Comparison of ENCODE assay signal across 25 cellular contexts in genomic region chr16:10504404-10504885, GRCh38.
A peak's percentile ranks its signal among the peaks of the same experiment; 100 is the strongest.
DNase-seq lines count a peak whose midpoint lies in the region; ATAC-seq and TF ChIP-seq lines count a peak whose summit lies in the region.
"Had no signal": no experiment of that assay in that cellular context is flagged by ENCODE, and none has a peak within 500 bp of the region (broad histone marks: within the 10 kb centered on the region; RNA-seq: fewer than 3 reads in every experiment).

No MANE protein-coding gene starts in this region.

- TF ChIP-seq CTCF in endodermal cell (conservative IDR thresholded peaks at IDR 0.05) (no peak), lower lobe of right lung (IDR thresholded peaks at IDR 0.05) (no peak)

- DNase-seq in DMS53 (lab: John Stamatoyannopoulos, UW) (peak; percentile 11), DMS53 treated with DMSO at 0.1 percent for 48 hours (lab: John Stamatoyannopoulos, UW; ENCODE audit: unreplicated experiment) (no peak), endodermal cell (peak; percentile 68), lower lobe of right lung (no peak), occipital lobe (lab: John Stamatoyannopoulos, UW) (no peak), NCI-H446 (lab: John Stamatoyannopoulos, UW) (no peak)
- DNase-seq in stimulated activated naive B cell treated with anti-CD40 and anti-IgM and Interleukin-4, amounts not matched to agents 10 μg/mL and 1 μg/mL and 100 μg/mL, for 72 hours: no peak
- DNase-seq in activated CD4-positive, alpha-beta memory T cell treated with anti-CD3 and anti-CD28 coated beads for 36 hours: no peak
- DNase-seq: activated CD4-positive, alpha-beta T cell treated with anti-CD3 and anti-CD28 coated beads, Interleukin-2, amount 10 ng/mL, durations not matched to agents 7 days and 5 days; activated CD8-positive, alpha-beta memory T cell treated with anti-CD3 and anti-CD28 coated beads, Interleukin-2, amount 10 ng/mL, durations not matched to agents 7 days and 5 days; activated naive CD8-positive, alpha-beta T cell treated with anti-CD3 and anti-CD28 coated beads for 36 hours; CD4-positive, CD25-positive, alpha-beta regulatory T cell; central memory CD4-positive, alpha-beta T cell; KBM-7; left cardiac atrium; NCI-H146; NCI-H2171 treated with DMSO at 0.1 percent for 48 hours; NCI-H526; nephron progenitor cell; SK-N-SH; trophoblast cell; WERI-Rb-1 had no signal

- H3K9me3 Mint-ChIP-seq in endodermal cell: peaks cover 18% of the 10 kb centered on the region
- H3K9me3 Mint-ChIP-seq in stimulated activated naive B cell treated with anti-CD40 and anti-IgM and Interleukin-4, amounts not matched to agents 10 μg/mL and 1 μg/mL and 100 μg/mL, for 72 hours: peaks cover 3 to 5% of the 10 kb centered on the region in 2 donors
- H3K9me3 Mint-ChIP-seq in activated CD4-positive, alpha-beta memory T cell treated with anti-CD3 and anti-CD28 coated beads for 36 hours: peaks cover 3% of the 10 kb centered on the region
- H3K9me3 Mint-ChIP-seq: activated CD4-positive, alpha-beta T cell treated with anti-CD3 and anti-CD28 coated beads, Interleukin-2, amount 10 ng/mL, durations not matched to agents 7 days and 5 days; activated T-helper 1 cell treated with anti-CD3 and anti-CD28 coated beads, Interleukin-12 subunit alpha, Interleukin-12 subunit beta, Interleukin-2, Interleukin-4 antibody, amounts not matched to agents 30 ng/mL and 10 ng/mL and 1 ng/mL, durations not matched to agents 14 hours and 24 hours and 36 hours had no signal

- H3K36me3 Mint-ChIP-seq in endodermal cell (ENCODE audit: low read depth): peaks cover 7% of the 10 kb centered on the region
- H3K36me3 Mint-ChIP-seq in stimulated activated naive B cell treated with anti-CD40 and anti-IgM and Interleukin-4, amounts not matched to agents 10 μg/mL and 1 μg/mL and 100 μg/mL, for 72 hours: peaks cover 19 to 29% of the 10 kb centered on the region in 2 donors
- H3K36me3 Mint-ChIP-seq in activated CD4-positive, alpha-beta memory T cell treated with anti-CD3 and anti-CD28 coated beads for 36 hours: no peaks in the 10 kb centered on the region
- H3K36me3 Mint-ChIP-seq: activated CD8-positive, alpha-beta memory T cell treated with anti-CD3 and anti-CD28 coated beads, Interleukin-2, amount 10 ng/mL, durations not matched to agents 7 days and 5 days; activated naive CD8-positive, alpha-beta T cell treated with anti-CD3 and anti-CD28 coated beads for 36 hours; CD4-positive, CD25-positive, alpha-beta regulatory T cell had no signal

- intact Hi-C loops in lower lobe of right lung (cut with DNase I): no loop called here
- intact Hi-C loops in activated CD4-positive, alpha-beta memory T cell treated with anti-CD3 and anti-CD28 coated beads for 36 hours (cut with micrococcal nuclease): no loop called here

- H3K4me3 ChIP-seq in endodermal cell (ENCODE audit: low read length): no peak overlapping the region
- no peak overlapping the region for H3K4me3 ChIP-seq in lower lobe of right lung
- H3K4me3 ChIP-seq: ascending aorta had no signal

- H3K27me3 ChIP-seq in endodermal cell (ENCODE audit: control insufficient read depth, insufficient read depth, low read length, poor library complexity, severe bottlenecking) (no peaks in the 10 kb centered on the region), lower lobe of right lung (ENCODE audit: low read depth) (no peaks in the 10 kb centered on the region)
- H3K27me3 ChIP-seq: ascending aorta had no signal

- H3K27me3 Mint-ChIP-seq in endodermal cell (ENCODE audit: insufficient read depth): no peaks in the 10 kb centered on the region
- H3K27me3 Mint-ChIP-seq in stimulated activated naive B cell treated with anti-CD40 and anti-IgM and Interleukin-4, amounts not matched to agents 10 μg/mL and 1 μg/mL and 100 μg/mL, for 72 hours: no peaks in the 10 kb centered on the region
- no peaks in the 10 kb centered on the region for H3K27me3 Mint-ChIP-seq in activated CD4-positive, alpha-beta memory T cell treated with anti-CD3 and anti-CD28 coated beads for 36 hours
- H3K27me3 Mint-ChIP-seq: activated CD4-positive, alpha-beta T cell treated with anti-CD3 and anti-CD28 coated beads, Interleukin-2, amount 10 ng/mL, durations not matched to agents 7 days and 5 days; activated naive CD8-positive, alpha-beta T cell treated with anti-CD3 and anti-CD28 coated beads for 36 hours had no signal

- H3K27ac ChIP-seq in endodermal cell (ENCODE audit: low read depth, low read length): no peak overlapping the region
- peak overlapping the region; percentile 41 for H3K27ac ChIP-seq in lower lobe of right lung
- H3K27ac ChIP-seq: 22Rv1, ascending aorta, WERI-Rb-1 had no signal

- H3K9me3 ChIP-seq in endodermal cell (ENCODE audit: control insufficient read depth, low read length): peaks cover 16% of the 10 kb centered on the region
- no peaks in the 10 kb centered on the region for H3K9me3 ChIP-seq in lower lobe of right lung
- H3K9me3 ChIP-seq: ascending aorta, SK-N-SH had no signal

- no peaks in the 10 kb centered on the region for H3K36me3 ChIP-seq in endodermal cell (ENCODE audit: control insufficient read depth, insufficient read depth, low read length)
- peaks cover 57% of the 10 kb centered on the region for H3K36me3 ChIP-seq in lower lobe of right lung
- H3K36me3 ChIP-seq: WERI-Rb-1 had no signal

- H3K4me1 ChIP-seq in endodermal cell (ENCODE audit: control insufficient read depth, insufficient read depth, low read length) (no peaks in the 10 kb centered on the region), lower lobe of right lung (no peaks in the 10 kb centered on the region)
- H3K4me1 ChIP-seq: ascending aorta had no signal

- POLR2A ChIA-PET in activated CD4-positive, alpha-beta memory T cell treated with anti-CD3 and anti-CD28 coated beads for 36 hours (lab: Charles Lee): interaction anchor here (0.5 kb wide), 2 partner anchors 154 to 1239 kb away, joined by 3 read pairs; no protein-coding TSS in a partner anchor

- WGBS in endodermal cell (ENCODE audit: insufficient coverage in 1 of 2, insufficient read length in 1 of 2), 2 experiments: 87 to 100% methylated on average over 2 of the region's 2 CpGs

- peak overlapping the region; percentile 16 for H3K27ac Mint-ChIP-seq in endodermal cell
- H3K27ac Mint-ChIP-seq in stimulated activated naive B cell treated with anti-CD40 and anti-IgM and Interleukin-4, amounts not matched to agents 10 μg/mL and 1 μg/mL and 100 μg/mL, for 72 hours: no peak overlapping the region
- H3K27ac Mint-ChIP-seq in activated CD4-positive, alpha-beta memory T cell treated with anti-CD3 and anti-CD28 coated beads for 36 hours: no peak overlapping the region
- H3K27ac Mint-ChIP-seq: activated CD4-positive, alpha-beta T cell treated with anti-CD3 and anti-CD28 coated beads, Interleukin-2, amount 10 ng/mL, durations not matched to agents 7 days and 5 days; activated CD8-positive, alpha-beta memory T cell treated with anti-CD3 and anti-CD28 coated beads, Interleukin-2, amount 10 ng/mL, durations not matched to agents 7 days and 5 days; activated naive CD8-positive, alpha-beta T cell treated with anti-CD3 and anti-CD28 coated beads for 36 hours; activated T-helper 1 cell treated with anti-CD3 and anti-CD28 coated beads, Interleukin-12 subunit alpha, Interleukin-12 subunit beta, Interleukin-2, Interleukin-4 antibody, amounts not matched to agents 30 ng/mL and 10 ng/mL and 1 ng/mL, durations not matched to agents 14 hours and 24 hours and 36 hours; nephron progenitor cell had no signal

- H3K4me3 Mint-ChIP-seq in endodermal cell: no peak overlapping the region
- no peak overlapping the region for H3K4me3 Mint-ChIP-seq in stimulated activated naive B cell treated with anti-CD40 and anti-IgM and Interleukin-4, amounts not matched to agents 10 μg/mL and 1 μg/mL and 100 μg/mL, for 72 hours
- H3K4me3 Mint-ChIP-seq in activated CD4-positive, alpha-beta memory T cell treated with anti-CD3 and anti-CD28 coated beads for 36 hours: no peak overlapping the region
- H3K4me3 Mint-ChIP-seq: activated CD4-positive, alpha-beta T cell treated with anti-CD3 and anti-CD28 coated beads, Interleukin-2, amount 10 ng/mL, durations not matched to agents 7 days and 5 days; activated CD8-positive, alpha-beta memory T cell treated with anti-CD3 and anti-CD28 coated beads, Interleukin-2, amount 10 ng/mL, durations not matched to agents 7 days and 5 days; activated naive CD8-positive, alpha-beta T cell treated with anti-CD3 and anti-CD28 coated beads for 36 hours; activated T-helper 1 cell treated with anti-CD3 and anti-CD28 coated beads, Interleukin-12 subunit alpha, Interleukin-12 subunit beta, Interleukin-2, Interleukin-4 antibody, amounts not matched to agents 30 ng/mL and 10 ng/mL and 1 ng/mL, durations not matched to agents 14 hours and 24 hours and 36 hours; CD4-positive, CD25-positive, alpha-beta regulatory T cell; nephron progenitor cell had no signal

- CTCF ChIA-PET in activated CD4-positive, alpha-beta memory T cell treated with anti-CD3 and anti-CD28 coated beads for 36 hours (lab: Charles Lee): interaction anchor here (1.0 to 9.3 kb wide), 3 partner anchors 190 to 246 kb away, joined by 3 to 121 read pairs (median 3); no protein-coding TSS in a partner anchor

- H3K9ac ChIP-seq in endodermal cell (ENCODE audit: extremely low read depth, low read length, poor library complexity, severe bottlenecking): no peak overlapping the region
- H3K9ac ChIP-seq: SK-N-SH had no signal

- ATAC-seq in lower lobe of right lung: peak; percentile 28 to 59
- peak; percentile 33 to 60 for ATAC-seq in stimulated activated naive B cell treated with anti-CD40 and anti-IgM and Interleukin-4, amounts not matched to agents 10 μg/mL and 1 μg/mL and 100 μg/mL, for 72 hours (replicated peaks)
- ATAC-seq: activated CD8-positive, alpha-beta memory T cell treated with anti-CD3 and anti-CD28 coated beads, Interleukin-2, amount 10 ng/mL, durations not matched to agents 7 days and 5 days; left cardiac atrium had no signal

- H3K4me1 Mint-ChIP-seq in endodermal cell: peaks cover 27% of the 10 kb centered on the region
- peaks cover 32 to 57% of the 10 kb centered on the region in 2 donors for H3K4me1 Mint-ChIP-seq in stimulated activated naive B cell treated with anti-CD40 and anti-IgM and Interleukin-4, amounts not matched to agents 10 μg/mL and 1 μg/mL and 100 μg/mL, for 72 hours
- peaks cover under 1% of the 10 kb centered on the region for H3K4me1 Mint-ChIP-seq in activated CD4-positive, alpha-beta memory T cell treated with anti-CD3 and anti-CD28 coated beads for 36 hours (ENCODE audit: low read depth)
- H3K4me1 Mint-ChIP-seq: activated CD4-positive, alpha-beta T cell treated with anti-CD3 and anti-CD28 coated beads, Interleukin-2, amount 10 ng/mL, durations not matched to agents 7 days and 5 days; activated CD8-positive, alpha-beta memory T cell treated with anti-CD3 and anti-CD28 coated beads, Interleukin-2, amount 10 ng/mL, durations not matched to agents 7 days and 5 days had no signal

Comparison
In these comparisons a context has a peak if more than half of its experiments do, and no peak if none do; other contexts are left out.
1. DNase-seq: peak in DMS53 (single experiment) and endodermal cell (single experiment); none in DMS53 treated with DMSO at 0.1 percent for 48 hours (single experiment), lower lobe of right lung (single experiment), stimulated activated naive B cell treated with anti-CD40 and anti-IgM and Interleukin-4, amounts not matched to agents 10 μg/mL and 1 μg/mL and 100 μg/mL, for 72 hours (single experiment), occipital lobe (single experiment), NCI-H446 (0 of 2) and activated CD4-positive, alpha-beta memory T cell treated with anti-CD3 and anti-CD28 coated beads for 36 hours (single experiment).